In genomic region chr15:90002428-90002844, GRCh38 we compare ENCODE assay signal across 8 cellular contexts. TPM values are rescaled to one million over a fixed set of nuclear protein-coding genes. Genes with fewer than 3 reads are reported as not detected.
DNase-seq lines count a peak whose midpoint lies in the region; ATAC-seq and TF ChIP-seq lines count a peak whose summit lies in the region.

No MANE protein-coding gene starts in this region.

- ATAC-seq in HG03439 (IDR thresholded peaks at IDR 0.05; ENCODE audit: unreplicated experiment) (peak; percentile 27), lung (ENCODE audit: insufficient read depth, low FRiP score) (no peak)

- peaks cover 21% of the 10 kb centered on the region for H3K36me3 Mint-ChIP-seq in T-helper 2 cell treated with Interferon-gamma antibody and Interleukin-4, amounts not matched to agents 5 μg/mL and 100 μg/mL, for 36 hours (ENCODE audit: low read depth)

- H3K27me3 ChIP-seq in dorsolateral prefrontal cortex (no peaks in the 10 kb centered on the region), lung (ENCODE audit: control insufficient read depth, insufficient read depth) (no peaks in the 10 kb centered on the region)

- H3K27ac Mint-ChIP-seq in T-helper 2 cell treated with Interferon-gamma antibody and Interleukin-4, amounts not matched to agents 5 μg/mL and 100 μg/mL, for 36 hours: peak overlapping the region; percentile 84

- H3K9me3 Mint-ChIP-seq in T-helper 2 cell treated with Interferon-gamma antibody and Interleukin-4, amounts not matched to agents 5 μg/mL and 100 μg/mL, for 36 hours: no peaks in the 10 kb centered on the region

- DNase-seq in SIG-M5 treated with dmso at 0.1 percent for 504 hours (lab: John Stamatoyannopoulos, UW; ENCODE audit: unreplicated experiment): peak; percentile 21
- DNase-seq in SIG-M5 (lab: John Stamatoyannopoulos, UW): no peak
- DNase-seq in T-helper 2 cell treated with Interferon-gamma antibody and Interleukin-4, amounts not matched to agents 5 μg/mL and 100 μg/mL, for 36 hours (ENCODE audit: low spot score): peak; percentile 55
- DNase-seq in dorsolateral prefrontal cortex: peak in 1 of 10 donors; percentile 37
- peak; percentile 40 for DNase-seq in lung (ENCODE audit: low spot score)
- peak in 19 of 49 donors; percentile 22 to 57 (median 40) for DNase-seq in substantia nigra (lab: John Stamatoyannopoulos, UW)
- DNase-seq in Ammon's horn (ENCODE audit: low spot score): no peak

- H3K27me3 Mint-ChIP-seq in T-helper 2 cell treated with Interferon-gamma antibody and Interleukin-4, amounts not matched to agents 5 μg/mL and 100 μg/mL, for 36 hours (ENCODE audit: low read depth): peaks cover 2% of the 10 kb centered on the region

- peaks cover 50% of the 10 kb centered on the region for H3K4me1 Mint-ChIP-seq in T-helper 2 cell treated with Interferon-gamma antibody and Interleukin-4, amounts not matched to agents 5 μg/mL and 100 μg/mL, for 36 hours (ENCODE audit: low read depth)

- intact Hi-C loops in dorsolateral prefrontal cortex (cut with DNase I): loop anchor here (5.0 to 10.0 kb wide), 4 partner anchors 60 to 110 kb away; partner anchors contain the start of gene AP3S2 (in 2 of the 2)

- TF ChIP-seq CTCF in dorsolateral prefrontal cortex (IDR thresholded peaks at IDR 0.05 in 54 of 56, conservative IDR thresholded peaks at IDR 0.05 in 2 of 56; ENCODE audit: low read depth in 1 of 56, partially characterized antibody in 56 of 56) (no peak), lung (IDR thresholded peaks at IDR 0.05; ENCODE audit: control extremely low read depth, extremely low read depth) (no peak)

- WGBS in lung, 2 donors: 1 to 3% methylated on average over 27 of the region's 27 CpGs

- H3K9me3 ChIP-seq in lung (ENCODE audit: control insufficient read depth in 2 of 2, insufficient read depth in 1 of 2, low read length in 1 of 2): no peaks in the 10 kb centered on the region

- H3K27ac ChIP-seq in dorsolateral prefrontal cortex (peak overlapping the region in 57 of 59 donors; percentile 26 to 93 (median 82)), lung (ENCODE audit: low read depth in 1 of 2, low read length in 1 of 2) (peak overlapping the region in 1 of 2 donors; percentile 97), substantia nigra (ENCODE audit: low read depth, low read length, poor library complexity, severe bottlenecking) (peak overlapping the region; percentile 69)

- no peaks in the 10 kb centered on the region for H3K36me3 ChIP-seq in lung (ENCODE audit: control insufficient read depth in 2 of 2, insufficient read depth in 2 of 2, low read length in 2 of 2)

- H3K4me1 ChIP-seq in lung (ENCODE audit: control insufficient read depth in 2 of 2, insufficient read depth in 2 of 2, low read length in 2 of 2): peaks cover 0 to 31% of the 10 kb centered on the region in 2 donors

- peak overlapping the region; percentile 79 for H3K4me3 Mint-ChIP-seq in T-helper 2 cell treated with Interferon-gamma antibody and Interleukin-4, amounts not matched to agents 5 μg/mL and 100 μg/mL, for 36 hours

- H3K4me3 ChIP-seq in dorsolateral prefrontal cortex (peak overlapping the region; percentile 53 to 93 (median 77)), lung (peak overlapping the region; percentile 75)

RNA-seq across cellular contexts. Expression of gene ZNF710, which starts 1.3 kb away (rescaled TPM):
- total RNA-seq in dorsolateral prefrontal cortex: 10 to 100 TPM in 119 of 120 experiments, 1 to 10 TPM in 1; 8.5 to 30.1 (median 17.2) TPM
- 10 to 100 TPM; 19.6 to 45.7 TPM for total RNA-seq in lung
- polyA plus RNA-seq in lung: 10 to 100 TPM; 31.5 to 49.1 TPM

Comparison
In these comparisons a context has a peak if more than half of its experiments do, and no peak if none do; other contexts are left out.
1. DNase-seq: peak in SIG-M5 treated with dmso at 0.1 percent for 504 hours (single experiment), T-helper 2 cell treated with Interferon-gamma antibody and Interleukin-4, amounts not matched to agents 5 μg/mL and 100 μg/mL, for 36 hours (single experiment) and lung (single experiment); none in SIG-M5 (single experiment) and Ammon's horn (single experiment).